Comparison of ENCODE assay signal across 24 cellular contexts in genomic region chr1:99764439-99764838, GRCh38. TPM values are rescaled to one million over a fixed set of nuclear protein-coding genes. Genes with fewer than 3 reads are reported as not detected.
A peak's percentile ranks its signal among the peaks of the same experiment; 100 is the strongest.
DNase-seq lines count a peak whose midpoint lies in the region; FAIRE-seq and TF ChIP-seq lines count a peak whose summit lies in the region.
"Had no signal": no experiment of that assay in that cellular context is flagged by ENCODE, and none has a peak within 500 bp of the region (broad histone marks: within the 10 kb centered on the region; RNA-seq: fewer than 3 reads in every experiment).

No MANE protein-coding gene starts in this region.

- H3K9me3 Mint-ChIP-seq in progenitor cell of endocrine pancreas (ENCODE audit: low read depth): peaks cover 2% of the 10 kb centered on the region
- H3K9me3 Mint-ChIP-seq: stimulated activated effector memory CD8-positive, alpha-beta T cell treated with anti-CD3 and anti-CD28 coated beads, Interleukin-12 subunit alpha, Interleukin-12 subunit beta, amount 100 ng/mL, for 72 hours; T-helper 1 cell treated with Interleukin-12 subunit alpha and Interleukin-12 subunit beta and Interleukin-4 antibody, amounts not matched to agents 30 μg/mL and 1 μg/mL, for 36 hours had no signal

- no peaks in the 10 kb centered on the region for H3K9me3 ChIP-seq in GM23248 (ENCODE audit: low read depth)
- no peaks in the 10 kb centered on the region for H3K9me3 ChIP-seq in SU-DHL-6 (ENCODE audit: insufficient read depth, low read length)
- no peaks in the 10 kb centered on the region for H3K9me3 ChIP-seq in keratinocyte (ENCODE audit: control insufficient read depth, low read depth, low read length)
- no peaks in the 10 kb centered on the region for H3K9me3 ChIP-seq in BE2C
- no peaks in the 10 kb centered on the region for H3K9me3 ChIP-seq in HAP-1
- no peaks in the 10 kb centered on the region for H3K9me3 ChIP-seq in sigmoid colon
- H3K9me3 ChIP-seq: psoas muscle, transverse colon had no signal

- H3K79me2 ChIP-seq in GM23248 (ENCODE audit: insufficient read depth) (no peaks in the 10 kb centered on the region), SU-DHL-6 (ENCODE audit: insufficient read depth, low read length) (no peaks in the 10 kb centered on the region; the same call in 1 of the 2 replicates), keratinocyte (ENCODE audit: control insufficient read depth, insufficient read depth, low read length) (peaks cover 5% of the 10 kb centered on the region)

- intact Hi-C loops in sigmoid colon (cut with DNase I): no loop called here

- H3K9me1 ChIP-seq in keratinocyte (ENCODE audit: control insufficient read depth, extremely low read depth, insufficient read depth, low read length): no peaks in the 10 kb centered on the region

- H3K4me1 ChIP-seq in GM23248 (ENCODE audit: insufficient read depth) (peaks cover 18% of the 10 kb centered on the region), keratinocyte (ENCODE audit: control insufficient read depth, extremely low read depth, insufficient read depth, low read length) (peaks cover 16% of the 10 kb centered on the region), BE2C (no peaks in the 10 kb centered on the region), HAP-1 (peaks cover 34% of the 10 kb centered on the region), sigmoid colon (peaks cover 0 to 21% (median 14%) of the 10 kb centered on the region in 4 donors)

- no peak for TF ChIP-seq EP300 in sigmoid colon (IDR thresholded peaks at IDR 0.05)

- H3K27me3 Mint-ChIP-seq in progenitor cell of endocrine pancreas: no peaks in the 10 kb centered on the region

- no peak overlapping the region for H3K27ac Mint-ChIP-seq in progenitor cell of endocrine pancreas
- H3K27ac Mint-ChIP-seq: CD4-positive, alpha-beta memory T cell; H9; stimulated activated effector memory CD8-positive, alpha-beta T cell treated with anti-CD3 and anti-CD28 coated beads, Interleukin-12 subunit alpha, Interleukin-12 subunit beta, amount 100 ng/mL, for 72 hours; T-helper 1 cell treated with Interleukin-12 subunit alpha and Interleukin-12 subunit beta and Interleukin-4 antibody, amounts not matched to agents 30 μg/mL and 1 μg/mL, for 36 hours had no signal

- TF ChIP-seq POLR2A in sigmoid colon (IDR thresholded peaks at IDR 0.05): no peak

- no peaks in the 10 kb centered on the region for H4K20me1 ChIP-seq in GM23248 (ENCODE audit: insufficient read depth)
- no peaks in the 10 kb centered on the region for H4K20me1 ChIP-seq in SU-DHL-6 (ENCODE audit: low read depth, low read length)
- no peaks in the 10 kb centered on the region for H4K20me1 ChIP-seq in keratinocyte (ENCODE audit: control insufficient read depth, extremely low read depth, insufficient read depth, low read length)

- H3F3A ChIP-seq in GM23248 (ENCODE audit: insufficient read depth) (no peaks in the 10 kb centered on the region), SU-DHL-6 (ENCODE audit: insufficient read depth) (no peaks in the 10 kb centered on the region)

- H3K27me3 ChIP-seq in GM23248 (replicated peaks; ENCODE audit: insufficient read depth) (no peaks in the 10 kb centered on the region), SU-DHL-6 (ENCODE audit: low read length) (no peaks in the 10 kb centered on the region), keratinocyte (ENCODE audit: control insufficient read depth, extremely low read depth, insufficient read depth, low read length) (no peaks in the 10 kb centered on the region), BE2C (no peaks in the 10 kb centered on the region), HAP-1 (ENCODE audit: low read depth) (no peaks in the 10 kb centered on the region), sigmoid colon (no peaks in the 10 kb centered on the region)
- H3K27me3 ChIP-seq: transverse colon had no signal

- H3K36me3 Mint-ChIP-seq in progenitor cell of endocrine pancreas (ENCODE audit: insufficient read depth): peaks cover 2% of the 10 kb centered on the region
- H3K36me3 Mint-ChIP-seq: brain; stimulated activated effector memory CD8-positive, alpha-beta T cell treated with anti-CD3 and anti-CD28 coated beads, Interleukin-12 subunit alpha, Interleukin-12 subunit beta, amount 100 ng/mL, for 72 hours had no signal

- no peaks in the 10 kb centered on the region for H3K36me3 ChIP-seq in GM23248 (ENCODE audit: low read depth)
- H3K36me3 ChIP-seq in SU-DHL-6 (ENCODE audit: low read length): peaks cover 8% of the 10 kb centered on the region
- no peaks in the 10 kb centered on the region for H3K36me3 ChIP-seq in keratinocyte (ENCODE audit: control insufficient read depth in 2 of 2, extremely low read depth in 1 of 2, insufficient read depth in 2 of 2, low read length in 2 of 2)
- no peaks in the 10 kb centered on the region for H3K36me3 ChIP-seq in BE2C
- no peaks in the 10 kb centered on the region for H3K36me3 ChIP-seq in HAP-1 (replicated peaks)
- H3K36me3 ChIP-seq in sigmoid colon: no peaks in the 10 kb centered on the region
- H3K36me3 ChIP-seq: transverse colon had no signal

- H3K9ac ChIP-seq in GM23248 (no peak overlapping the region), SU-DHL-6 (ENCODE audit: low read length) (no peak overlapping the region), keratinocyte (ENCODE audit: control insufficient read depth, extremely low read depth, insufficient read depth, low read length) (peak overlapping the region; percentile 40)

- peak overlapping the region; percentile 56 for H3K4me3 Mint-ChIP-seq in progenitor cell of endocrine pancreas (ENCODE audit: low read depth)
- H3K4me3 Mint-ChIP-seq: stimulated activated effector memory CD8-positive, alpha-beta T cell treated with anti-CD3 and anti-CD28 coated beads, Interleukin-12 subunit alpha, Interleukin-12 subunit beta, amount 100 ng/mL, for 72 hours; T-helper 1 cell treated with Interleukin-12 subunit alpha and Interleukin-12 subunit beta and Interleukin-4 antibody, amounts not matched to agents 30 μg/mL and 1 μg/mL, for 36 hours had no signal

- in situ Hi-C loops in GM23248 (cut with MboI): no loop called here
- in situ Hi-C loops in HAP-1 (cut with MboI; ENCODE audit: low sequenced_read_pairs): no loop called here

- H3K4me1 Mint-ChIP-seq in progenitor cell of endocrine pancreas (ENCODE audit: low read depth): peaks cover 24% of the 10 kb centered on the region
- H3K4me1 Mint-ChIP-seq: stimulated activated effector memory CD8-positive, alpha-beta T cell treated with anti-CD3 and anti-CD28 coated beads, Interleukin-12 subunit alpha, Interleukin-12 subunit beta, amount 100 ng/mL, for 72 hours had no signal

- no peak overlapping the region for H3K4me2 ChIP-seq in GM23248 (ENCODE audit: unreplicated experiment)
- H3K4me2 ChIP-seq in SU-DHL-6 (ENCODE audit: low read depth, low read length, poor library complexity, severe bottlenecking): peak overlapping the region; percentile 39
- H3K4me2 ChIP-seq in keratinocyte (ENCODE audit: control insufficient read depth, extremely low read depth, insufficient read depth, low read depth, low read length): peak overlapping the region; percentile 72

- H2AFZ ChIP-seq in GM23248 (0 out of 2 replicates have a peak overlapping the region, but pooled peaks have one; percentile 28), SU-DHL-6 (ENCODE audit: low read depth, low read length, severe bottlenecking) (no peak overlapping the region), keratinocyte (ENCODE audit: control insufficient read depth, low read length) (no peak overlapping the region)

- no peak for DNase-seq in GM23248
- DNase-seq in keratinocyte (ENCODE audit: low read depth, low spot score): no peak
- DNase-seq in progenitor cell of endocrine pancreas (ENCODE audit: low spot score, unreplicated experiment): no peak
- no peak for DNase-seq in COLO668 (lab: John Stamatoyannopoulos, UW; ENCODE audit: unreplicated experiment)
- no peak for DNase-seq in BE2C
- DNase-seq in HAP-1 (ENCODE audit: low spot score in 2 of 2): no peak
- DNase-seq in sigmoid colon: no peak
- DNase-seq: activated CD4-positive, CD25-positive, alpha-beta regulatory T cell; activated naive CD4-positive, alpha-beta T cell treated with anti-CD3 and anti-CD28 coated beads, Interleukin-2, amount 50 U/mL, for 16 hours; CD4-positive, alpha-beta memory T cell; dorsolateral prefrontal cortex; H9; NCI-H1436 treated with DMSO at 0.1 percent for 48 hours; NCI-H446 treated with DMSO at 0.1 percent for 48 hours; NCI-H774; nucleus accumbens; psoas muscle; RPMI8226; transverse colon had no signal

- H3K9me2 ChIP-seq in GM23248 (ENCODE audit: insufficient read depth) (no peaks in the 10 kb centered on the region), SU-DHL-6 (replicated peaks; ENCODE audit: insufficient read depth, low read length) (no peaks in the 10 kb centered on the region)

- no peak for TF ChIP-seq CTCF in SU-DHL-6 (IDR thresholded peaks at IDR 0.05; ENCODE audit: insufficient read depth, low read length, poor library complexity, severe bottlenecking)
- TF ChIP-seq CTCF in keratinocyte (optimal IDR thresholded peaks at IDR 0.05 in 1 of 3, IDR thresholded peaks at IDR 0.05 in 1 of 3, conservative IDR thresholded peaks at IDR 0.05 in 1 of 3; ENCODE audit: extremely low read depth in 1 of 3, insufficient read depth in 2 of 3, low read length in 3 of 3): no peak
- no peak for TF ChIP-seq CTCF in progenitor cell of endocrine pancreas (IDR thresholded peaks at IDR 0.05; ENCODE audit: unreplicated experiment)
- TF ChIP-seq CTCF in BE2C (IDR thresholded peaks at IDR 0.05; ENCODE audit: low read depth, low read length): no peak
- no peak for TF ChIP-seq CTCF in sigmoid colon (IDR thresholded peaks at IDR 0.05)

- WGBS in GM23248 (ENCODE audit: low coverage in 1 of 2, low lambda C conversion rate in 2 of 2, missing lambda C conversion rate in 2 of 2), 2 experiments: 74 to 82% methylated on average over 2 of the region's 2 CpGs
- WGBS in sigmoid colon, 2 donors: 73 to 86% methylated on average over 2 of the region's 2 CpGs

- no peak for FAIRE-seq in keratinocyte (lab: Jason Lieb, UNC)
- FAIRE-seq: TTC549 had no signal

- dilution Hi-C loops in keratinocyte (cut with MboI; ENCODE audit: extremely low pct_ligation_motif_present, low sequenced_read_pairs): no loop called here

- H3K27ac ChIP-seq in GM23248 (no peak overlapping the region), SU-DHL-6 (ENCODE audit: low read depth, low read length) (no peak overlapping the region), keratinocyte (ENCODE audit: control insufficient read depth, insufficient read depth, low read length) (peak overlapping the region; percentile 63), sigmoid colon (no peak overlapping the region)
- H3K27ac ChIP-seq: dorsolateral prefrontal cortex, psoas muscle, transverse colon had no signal

- H3K4me3 ChIP-seq in GM23248 (no peak overlapping the region), SU-DHL-6 (ENCODE audit: insufficient read depth, low read length, poor library complexity, severe bottlenecking) (no peak overlapping the region), keratinocyte (ENCODE audit: control insufficient read depth in 2 of 3, extremely low read depth in 1 of 3, insufficient read depth in 2 of 3, low read depth in 1 of 3, low read length in 3 of 3) (peak overlapping the region; percentile 8 to 34 (median 26)), BE2C (ENCODE audit: low read depth, low read length) (no peak overlapping the region), HAP-1 (no peak overlapping the region), sigmoid colon (no peak overlapping the region)

RNA-seq across cellular contexts. Expression of gene FRRS1, which starts 2.0 kb away (rescaled TPM):
- 1.3 and 3.9 TPM in 2 replicates for total RNA-seq in GM23248 (2014; rRNA removed; shearing (Covaris generic))
- polyA plus RNA-seq in GM23248 (2016; fragmentation: Nextera tagmentation; extraction: Ambion mirVana) (0.10 and 0.13 TPM in 2 replicates), keratinocyte (8.6 to 13.0 TPM (median 11.2 TPM) in 3 replicates), sigmoid colon (1 to 10 TPM; 1.6 to 3.6 (median 1.8) TPM)
- 4.1 TPM for polyA plus RNA-seq in keratinocyte (2011; ENCODE audit: low read depth)
- 1.7 and 4.0 TPM in 2 replicates for polyA plus RNA-seq in keratinocyte (2011; cell fraction: cytosol; rRNA removed)
- polyA plus RNA-seq in keratinocyte (2011; cell fraction: nucleus; rRNA removed): 13.0 and 15.1 TPM in 2 replicates
- 6.7 and 8.3 TPM in 2 replicates for polyA plus RNA-seq in keratinocyte (2012; ENCODE audit: low replicate concordance)
- 9.8 to 31.5 TPM (median 30.7 TPM) in 3 replicates for polyA minus RNA-seq in keratinocyte
- polyA minus RNA-seq in keratinocyte (2011; cell fraction: cytosol; rRNA and poly(A)+ RNA removed): 11.1 TPM
- polyA minus RNA-seq in keratinocyte (2011; cell fraction: nucleus; rRNA and poly(A)+ RNA removed): 26.3 and 37.2 TPM in 2 replicates
- total RNA-seq in progenitor cell of endocrine pancreas (7.6 and 8.6 TPM in 2 replicates), sigmoid colon (1 to 10 TPM; 1.6 to 5.6 (median 4.0) TPM)
- polyA plus RNA-seq in BE2C (2012; ENCODE audit: insufficient read depth, insufficient read length, low read depth): 0.22 TPM
- polyA plus RNA-seq: CD4-positive, alpha-beta memory T cell had no signal

Comparison
In these comparisons a context has a peak if more than half of its experiments do, and no peak if none do; other contexts are left out.
1. H3K4me3 ChIP-seq: peak in keratinocyte (3 of 3); none in GM23248 (single experiment), SU-DHL-6 (single experiment), BE2C (single experiment), HAP-1 (single experiment) and sigmoid colon (0 of 4).